Comparison of ENCODE assay signal across 9 cellular contexts in genomic region chr2:163182764-163183354, GRCh38.
DNase-seq lines count a peak whose midpoint lies in the region; ATAC-seq and TF ChIP-seq lines count a peak whose summit lies in the region.
"Had no signal": no experiment of that assay in that cellular context is flagged by ENCODE, and none has a peak within 500 bp of the region (broad histone marks: within the 10 kb centered on the region; RNA-seq: fewer than 3 reads in every experiment).

No MANE protein-coding gene starts in this region.

- no peaks in the 10 kb centered on the region for H3K4me1 ChIP-seq in gastroesophageal sphincter
- H3K4me1 ChIP-seq: BLaER1 treated with 17β-estradiol and CSF1 and Interleukin-3, amounts not matched to agents 10 nM and 100 nM had no signal

- H3K4me3 ChIP-seq in gastroesophageal sphincter (no peak overlapping the region), MG63 (no peak overlapping the region)
- H3K4me3 ChIP-seq: BLaER1 treated with 17β-estradiol and CSF1 and Interleukin-3, amounts not matched to agents 10 nM and 100 nM had no signal

- no peaks in the 10 kb centered on the region for H3K36me3 ChIP-seq in gastroesophageal sphincter
- no peaks in the 10 kb centered on the region for H3K36me3 ChIP-seq in MG63
- H3K36me3 ChIP-seq: BLaER1 treated with 17β-estradiol and CSF1 and Interleukin-3, amounts not matched to agents 10 nM and 100 nM had no signal

- ATAC-seq in HG02973 (IDR thresholded peaks at IDR 0.05; ENCODE audit: unreplicated experiment) (peak; percentile 74), gastroesophageal sphincter (no peak)

- no peak overlapping the region for H3K27ac ChIP-seq in gastroesophageal sphincter
- H3K27ac ChIP-seq: BLaER1 treated with 17β-estradiol and CSF1 and Interleukin-3, amounts not matched to agents 10 nM and 100 nM had no signal

- DNase-seq in DMS79 treated with DMSO at 0.1 percent for 48 hours (lab: John Stamatoyannopoulos, UW) (peak; percentile 5), DMS79 (lab: John Stamatoyannopoulos, UW) (no peak), OCI-M1 (lab: John Stamatoyannopoulos, UW) (peak; percentile 40), MG63 (no peak), T1000 (lab: John Stamatoyannopoulos, UW) (no peak)
- DNase-seq in NK-92 treated with Interleukin-12 subunit alpha and Interleukin-12 subunit beta, amount 100 ng/mL, for 24 hours (lab: John Stamatoyannopoulos, UW), result no peak

- no peak for TF ChIP-seq POLR2A in gastroesophageal sphincter (IDR thresholded peaks at IDR 0.05)

- H3K27me3 ChIP-seq in gastroesophageal sphincter (no peaks in the 10 kb centered on the region), MG63 (no peaks in the 10 kb centered on the region)
- H3K27me3 ChIP-seq: BLaER1 treated with 17β-estradiol and CSF1 and Interleukin-3, amounts not matched to agents 10 nM and 100 nM had no signal

- TF ChIP-seq EP300 in gastroesophageal sphincter (IDR thresholded peaks at IDR 0.05), result no peak

- TF ChIP-seq CTCF in gastroesophageal sphincter (IDR thresholded peaks at IDR 0.05), result peak; percentile 16 to 52 (median 36)

- WGBS in gastroesophageal sphincter (ENCODE audit: low coverage in 1 of 2), 2 donors, result 53 to 55% methylated on average over 2 of the region's 2 CpGs

- no peaks in the 10 kb centered on the region for H3K9me3 ChIP-seq in gastroesophageal sphincter
- H3K9me3 ChIP-seq in MG63, result no peaks in the 10 kb centered on the region
- H3K9me3 ChIP-seq: BLaER1 treated with 17β-estradiol and CSF1 and Interleukin-3, amounts not matched to agents 10 nM and 100 nM had no signal

Comparison
In these comparisons a context has a peak if more than half of its experiments do, and no peak if none do; other contexts are left out.
1. DNase-seq: peak in DMS79 treated with DMSO at 0.1 percent for 48 hours (single experiment) and OCI-M1 (single experiment); none in DMS79 (single experiment), NK-92 treated with Interleukin-12 subunit alpha and Interleukin-12 subunit beta, amount 100 ng/mL, for 24 hours (single experiment), MG63 (single experiment) and T1000 (single experiment).